ENCODE assay signal across 2 cellular contexts in genomic region chr18:31206064-31206463, GRCh38.
A peak's percentile ranks its signal among the peaks of the same experiment; 100 is the strongest.
TF ChIP-seq lines count a peak whose summit lies in the region.

No MANE protein-coding gene starts in this region.

TF ChIP-seq in HepG2, 621 proteins besides CTCF, POLR2A, EP300 and RAD21 (continues in another document):
- TF ChIP-seq ZNF446 (CRISPR knock-in tag; IDR thresholded peaks at IDR 0.05), result no peak
- TF ChIP-seq GLI4 (CRISPR knock-in tag; IDR thresholded peaks at IDR 0.05; ENCODE audit: borderline replicate concordance), result no peak
- TF ChIP-seq ZNF841 (CRISPR knock-in tag; IDR thresholded peaks at IDR 0.05; ENCODE audit: borderline replicate concordance), result no peak
- TF ChIP-seq ZNF350 (CRISPR knock-in tag; IDR thresholded peaks at IDR 0.05; ENCODE audit: borderline replicate concordance, low read depth), result no peak
- no peak for TF ChIP-seq ISL2 (CRISPR knock-in tag; IDR thresholded peaks at IDR 0.05)
- TF ChIP-seq ZNF142 (CRISPR knock-in tag; IDR thresholded peaks at IDR 0.05), result no peak
- TF ChIP-seq TRIM22 (IDR thresholded peaks at IDR 0.05), result no peak
- no peak for TF ChIP-seq GFI1 (CRISPR knock-in tag; IDR thresholded peaks at IDR 0.05; ENCODE audit: borderline replicate concordance)
- no peak for TF ChIP-seq CENPBD1 (CRISPR knock-in tag; IDR thresholded peaks at IDR 0.05; ENCODE audit: borderline replicate concordance, low read depth)
- TF ChIP-seq ZNF329 (CRISPR knock-in tag; IDR thresholded peaks at IDR 0.05; ENCODE audit: low read depth), result no peak
- no peak for TF ChIP-seq SRY (CRISPR knock-in tag; IDR thresholded peaks at IDR 0.05)
- peak in 1 of 2 experiments; percentile 18; a peak in 1 of 4 replicates for TF ChIP-seq ATF4 (CRISPR knock-in tag; IDR thresholded peaks at IDR 0.05)
- peak; percentile 51 for TF ChIP-seq ELF3 (CRISPR knock-in tag; IDR thresholded peaks at IDR 0.05)
- no peak for TF ChIP-seq ZNF180 (CRISPR knock-in tag; IDR thresholded peaks at IDR 0.05; ENCODE audit: borderline replicate concordance, low read depth)
- TF ChIP-seq SP5 (CRISPR knock-in tag; IDR thresholded peaks at IDR 0.05; ENCODE audit: borderline replicate concordance, low read depth), result no peak
- TF ChIP-seq SAFB2 (CRISPR knock-in tag; IDR thresholded peaks at IDR 0.05; ENCODE audit: borderline replicate concordance, low read depth), result no peak
- no peak for TF ChIP-seq TGIF2 (CRISPR knock-in tag; IDR thresholded peaks at IDR 0.05)
- TF ChIP-seq SPEN (CRISPR knock-in tag; IDR thresholded peaks at IDR 0.05; ENCODE audit: low read depth), result no peak
- no peak for TF ChIP-seq NR2F2 (IDR thresholded peaks at IDR 0.05; ENCODE audit: borderline replicate concordance, low read depth)
- TF ChIP-seq AGO1 (IDR thresholded peaks at IDR 0.05; ENCODE audit: low read depth, low read length, poor library complexity, severe bottlenecking), result no peak
- TF ChIP-seq ARNT (IDR thresholded peaks at IDR 0.05), result no peak
- no peak for TF ChIP-seq ATAD3A (CRISPR knock-in tag; IDR thresholded peaks at IDR 0.05)
- TF ChIP-seq PTBP1 (IDR thresholded peaks at IDR 0.05; ENCODE audit: low read depth, low read length, poor library complexity, severe bottlenecking), result no peak
- no peak for TF ChIP-seq ZNF264 (CRISPR knock-in tag; IDR thresholded peaks at IDR 0.05)
- TF ChIP-seq GABPA (IDR thresholded peaks at IDR 0.05; ENCODE audit: low read depth, low read length), result no peak
- TF ChIP-seq GABPA (CRISPR knock-in tag; IDR thresholded peaks at IDR 0.05; ENCODE audit: low read depth), result peak; percentile 19; the same call in 1 of the 2 replicates

TF ChIP-seq in GM12878, 131 proteins besides CTCF, POLR2A, EP300 and RAD21:
- TF ChIP-seq MXI1 (IDR thresholded peaks at IDR 0.05; ENCODE audit: low read depth, low read length) (no peak), HCFC1 (IDR thresholded peaks at IDR 0.05; ENCODE audit: low read length) (no peak), YBX1 (IDR thresholded peaks at IDR 0.05) (no peak), ZNF24 (IDR thresholded peaks at IDR 0.05) (no peak), ZNF622 (IDR thresholded peaks at IDR 0.05) (no peak), RFX5 (IDR thresholded peaks at IDR 0.05; ENCODE audit: low read depth, low read length) (no peak), SMC3 (IDR thresholded peaks at IDR 0.05; ENCODE audit: borderline replicate concordance, low read length) (no peak), NR2F1 (conservative IDR thresholded peaks at IDR 0.05) (no peak), FOXM1 (IDR thresholded peaks at IDR 0.05; ENCODE audit: low read depth, low read length) (no peak), CBX5 (IDR thresholded peaks at IDR 0.05; ENCODE audit: low read depth) (no peak), IKZF1 (conservative IDR thresholded peaks at IDR 0.05) (no peak), PBX3 (IDR thresholded peaks at IDR 0.05; ENCODE audit: insufficient replicate concordance, low read depth, low read length) (no peak), ZBTB33 (IDR thresholded peaks at IDR 0.05) (no peak), E4F1 (IDR thresholded peaks at IDR 0.05; ENCODE audit: borderline replicate concordance, partially characterized antibody) (no peak), TBL1XR1 (IDR thresholded peaks at IDR 0.05; ENCODE audit: low read depth, low read length) (no peak), GATAD2B (conservative IDR thresholded peaks at IDR 0.05; ENCODE audit: low read depth) (no peak), ESRRA (IDR thresholded peaks at IDR 0.05; ENCODE audit: low read length) (no peak), ZZZ3 (IDR thresholded peaks at IDR 0.05; ENCODE audit: control insufficient read depth, insufficient read length, low read depth) (no peak)
